8 cellular contexts compared by ENCODE assay signal in genomic region chr19:49590071-49590970, GRCh38.
DNase-seq lines count a peak whose midpoint lies in the region; ATAC-seq and TF ChIP-seq lines count a peak whose summit lies in the region.

No MANE protein-coding gene starts in this region.

- peak; percentile 94 for DNase-seq in GM13977 (ENCODE audit: low spot score)
- DNase-seq in NCI-H2029 treated with DMSO at 0.1 percent for 48 hours (lab: John Stamatoyannopoulos, UW) = peak; percentile 86
- peak; percentile 90 for DNase-seq in T1000 (lab: John Stamatoyannopoulos, UW)
- DNase-seq in astrocyte of the hippocampus (ENCODE audit: low read depth, low spot score) = peak; percentile 97
- peak; percentile 47 to 75 for DNase-seq in hippocampal formation (lab: John Stamatoyannopoulos, UW)
- peak; percentile 90 for DNase-seq in retina
- no peak for DNase-seq in cortex of kidney (lab: John Stamatoyannopoulos, UW)

- ATAC-seq in HG02870 (IDR thresholded peaks at IDR 0.05; ENCODE audit: unreplicated experiment) = peak; percentile 56

- in situ Hi-C loops in GM13977 (cut with MboI; ENCODE audit: low pct_unique_long_range_greater_than_20kb, low sequenced_read_pairs, unreplicated experiment) = no loop called here

- no peak for TF ChIP-seq CTCF in GM13977 (IDR thresholded peaks at IDR 0.05; ENCODE audit: extremely low read depth, insufficient read depth, missing control alignments)
